18 cellular contexts compared by ENCODE assay signal in the genomic region with DNA sequence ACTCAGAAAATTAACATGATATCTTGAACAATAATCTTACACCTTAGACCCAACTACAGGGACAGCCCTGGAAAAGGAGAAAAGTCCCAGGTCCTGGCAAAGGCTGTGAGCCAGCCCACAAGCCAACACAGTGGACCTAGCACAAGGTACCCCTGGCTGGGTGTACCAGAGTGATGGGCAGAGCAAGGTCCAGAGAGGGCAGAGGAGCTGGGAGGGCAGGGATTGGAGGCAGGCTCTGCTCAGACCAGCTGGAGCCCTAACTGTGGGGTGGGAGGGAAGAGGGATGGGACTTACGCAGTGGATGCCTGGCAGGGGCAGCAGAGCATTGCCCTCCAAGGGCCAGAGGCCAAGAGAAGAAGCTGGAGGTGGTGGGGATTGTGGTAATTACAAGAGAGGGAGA.
DNase-seq lines count a peak whose midpoint lies in the region; ATAC-seq, FAIRE-seq and TF ChIP-seq lines count a peak whose summit lies in the region.
"Had no signal": no experiment of that assay in that cellular context is flagged by ENCODE, and none has a peak within 500 bp of the region (broad histone marks: within the 10 kb centered on the region; RNA-seq: fewer than 3 reads in every experiment).

No MANE protein-coding gene starts in this region.

- POLR2A ChIA-PET in HepG2 (lab: Yijun Ruan, JAX): no interaction called here

- H3K36me3 ChIP-seq in liver (ENCODE audit: control insufficient read depth in 4 of 4, insufficient read depth in 3 of 4, low read depth in 1 of 4, low read length in 3 of 4) (no peaks in the 10 kb centered on the region), HepG2 (replicated peaks in 1 of 2; ENCODE audit: control insufficient read depth in 1 of 2, insufficient read depth in 2 of 2, low read length in 2 of 2) (no peaks in the 10 kb centered on the region), neuronal stem cell (replicated peaks in 1 of 2; ENCODE audit: control insufficient read depth in 2 of 2, insufficient read depth in 2 of 2, low read length in 2 of 2) (no peaks in the 10 kb centered on the region), mesenchymal stem cell (ENCODE audit: control insufficient read depth in 1 of 2, insufficient read depth in 2 of 2, low read depth in 1 of 2, low read length in 2 of 2) (no peaks in the 10 kb centered on the region)
- H3K36me3 ChIP-seq: BLaER1, HAP-1 had no signal

- no peak for TF ChIP-seq CTCF in liver (IDR thresholded peaks at IDR 0.05; ENCODE audit: low read depth, low read length, missing input control)
- no peak for TF ChIP-seq CTCF in HepG2 (CRISPR knock-in tag; IDR thresholded peaks at IDR 0.05)

- H3K18ac ChIP-seq in neuronal stem cell (ENCODE audit: low read length) (peak overlapping the region; percentile 66), mesenchymal stem cell (ENCODE audit: low read depth in 1 of 2, low read length in 2 of 2) (no peak overlapping the region)

- H3K79me2 ChIP-seq in HepG2 (ENCODE audit: insufficient read depth, low read length): no peaks in the 10 kb centered on the region

- H3K14ac ChIP-seq in neuronal stem cell (ENCODE audit: low read length): no peak overlapping the region
- H3K14ac ChIP-seq in mesenchymal stem cell (ENCODE audit: low read length in 2 of 2): no peak overlapping the region

- CTCF ChIA-PET in HepG2 (lab: Yijun Ruan, JAX; ENCODE audit: low intra/inter-chr PET ratio, low total read pairs): no interaction called here

- H2BK5ac ChIP-seq in neuronal stem cell (ENCODE audit: low read length) (no peak overlapping the region), mesenchymal stem cell (ENCODE audit: low read depth, low read length, poor library complexity, severe bottlenecking) (no peak overlapping the region)

- TF ChIP-seq RAD21 in liver (IDR thresholded peaks at IDR 0.05) (peak in 1 of 2 donors; percentile 43), HepG2 (CRISPR knock-in tag; IDR thresholded peaks at IDR 0.05) (no peak)

- ATAC-seq in HepG2: no peak; the same call in 2 of the 3 replicates
- ATAC-seq in left lobe of liver: peak; percentile 88
- ATAC-seq: CD8-positive, alpha-beta T cell; GM12878 had no signal

- H4K91ac ChIP-seq in neuronal stem cell (ENCODE audit: low read depth, low read length, poor library complexity) (no peak overlapping the region), mesenchymal stem cell (ENCODE audit: low read length) (no peak overlapping the region)

- H2BK15ac ChIP-seq in neuronal stem cell (ENCODE audit: low read length) (peak overlapping the region; percentile 11), mesenchymal stem cell (ENCODE audit: low read depth, poor library complexity, severe bottlenecking) (no peak overlapping the region)

- H3K4me2 ChIP-seq in HepG2 (ENCODE audit: low read depth, low read length): no peak overlapping the region
- H3K4me2 ChIP-seq in neuronal stem cell (ENCODE audit: insufficient read depth, low read length, poor library complexity, severe bottlenecking): no peak overlapping the region
- H3K4me2 ChIP-seq in mesenchymal stem cell (ENCODE audit: low read length, poor library complexity, severe bottlenecking): no peak overlapping the region

- peaks cover 2% of the 10 kb centered on the region; the same call in 1 of the 2 replicates for H4K20me1 ChIP-seq in HepG2 (ENCODE audit: insufficient read depth, low read length)
- H4K20me1 ChIP-seq: BLaER1 had no signal

- no peaks in the 10 kb centered on the region for H3K9me3 ChIP-seq in liver (ENCODE audit: control insufficient read depth in 4 of 4, low read length in 3 of 4)
- no peaks in the 10 kb centered on the region for H3K9me3 ChIP-seq in HepG2 (ENCODE audit: low read length)
- no peaks in the 10 kb centered on the region for H3K9me3 ChIP-seq in neuronal stem cell (replicated peaks in 1 of 2; ENCODE audit: control insufficient read depth in 2 of 2, insufficient read depth in 1 of 2, low read depth in 1 of 2, low read length in 2 of 2)
- H3K9me3 ChIP-seq in mesenchymal stem cell (ENCODE audit: control insufficient read depth, low read length): no peaks in the 10 kb centered on the region
- H3K9me3 ChIP-seq: BLaER1, HAP-1 had no signal

- in situ Hi-C loops in HepG2 (cut with HindIII; ENCODE audit: extremely low pct_ligation_motif_present, low pct_unique_long_range_greater_than_20kb): no loop called here

- H3K23ac ChIP-seq in neuronal stem cell (ENCODE audit: low read depth, low read length, poor library complexity) (no peak overlapping the region), mesenchymal stem cell (ENCODE audit: low read length in 2 of 2) (no peak overlapping the region)

- H2BK12ac ChIP-seq in neuronal stem cell (ENCODE audit: low read length): peak overlapping the region; percentile 5
- no peak overlapping the region for H2BK12ac ChIP-seq in mesenchymal stem cell (ENCODE audit: low read length in 2 of 2)

- peak overlapping the region; percentile 10 for H2AK5ac ChIP-seq in neuronal stem cell (ENCODE audit: low read depth, low read length)
- H2AK5ac ChIP-seq in mesenchymal stem cell (ENCODE audit: low read length, severe bottlenecking): no peak overlapping the region

- H3K79me1 ChIP-seq in neuronal stem cell (ENCODE audit: low read depth, low read length): no peaks in the 10 kb centered on the region
- H3K79me1 ChIP-seq in mesenchymal stem cell (replicated peaks; ENCODE audit: low read length, poor library complexity, severe bottlenecking): no peaks in the 10 kb centered on the region

- peak overlapping the region in 1 of 2 donors; percentile 88 for H3K9ac ChIP-seq in liver (ENCODE audit: low read depth in 1 of 2, low read length in 2 of 2)
- no peak overlapping the region for H3K9ac ChIP-seq in HepG2 (ENCODE audit: insufficient read depth, low read depth, low read length)
- no peak overlapping the region for H3K9ac ChIP-seq in neuronal stem cell (ENCODE audit: low read depth, low read length, poor library complexity)
- no peak overlapping the region for H3K9ac ChIP-seq in mesenchymal stem cell (ENCODE audit: low read length)
- H3K9ac ChIP-seq: BLaER1 had no signal

- H2AFZ ChIP-seq in HepG2 (ENCODE audit: low read length): no peak overlapping the region
- no peak overlapping the region for H2AFZ ChIP-seq in neuronal stem cell (ENCODE audit: low read length)
- H2AFZ ChIP-seq in mesenchymal stem cell (ENCODE audit: low read depth, low read length): no peak overlapping the region

- no peaks in the 10 kb centered on the region for H3K27me3 ChIP-seq in liver (ENCODE audit: control insufficient read depth in 4 of 4, insufficient read depth in 4 of 4, low read length in 3 of 4)
- H3K27me3 ChIP-seq in HepG2 (ENCODE audit: control insufficient read depth in 1 of 2, insufficient read depth in 2 of 2, low read length in 2 of 2): peaks cover 0 to under 1% of the 10 kb centered on the region in 2 experiments; a peak in 1 of 5 replicates
- peaks cover 0 to 9% (median 0%) of the 10 kb centered on the region in 3 experiments for H3K27me3 ChIP-seq in neuronal stem cell (ENCODE audit: control insufficient read depth in 3 of 3, insufficient read depth in 3 of 3, low read depth in 1 of 3, low read length in 3 of 3)
- peaks cover 10 to 69% of the 10 kb centered on the region in 2 experiments for H3K27me3 ChIP-seq in mesenchymal stem cell (ENCODE audit: control insufficient read depth in 1 of 2, insufficient read depth in 1 of 2, low read length in 2 of 2)
- H3K27me3 ChIP-seq: BLaER1 had no signal

- intact Hi-C loops in HepG2 (cut with micrococcal nuclease; ENCODE audit: unreplicated experiment): no loop called here

- H3K4me3 ChIP-seq in liver (ENCODE audit: low read depth in 1 of 3, low read length in 3 of 3) (no peak overlapping the region), HepG2 (replicated peaks in 1 of 3; ENCODE audit: insufficient read depth in 1 of 3, low read depth in 2 of 3, low read length in 3 of 3) (no peak overlapping the region), neuronal stem cell (ENCODE audit: low read length in 2 of 2) (no peak overlapping the region), mesenchymal stem cell (ENCODE audit: insufficient read depth in 1 of 2, low read depth in 1 of 2, low read length in 2 of 2) (no peak overlapping the region)
- H3K4me3 ChIP-seq: BLaER1, GM12878, HAP-1 had no signal

- TF ChIP-seq EP300 in HepG2 (IDR thresholded peaks at IDR 0.05; ENCODE audit: low read depth in 2 of 2, low read length in 2 of 2) (no peak), HepG2 (CRISPR knock-in tag; IDR thresholded peaks at IDR 0.05; ENCODE audit: borderline replicate concordance) (no peak)

- 35% methylated on average over 1 of the region's 1 CpG for WGBS in liver
- 0% methylated on average over 1 of the region's 1 CpG for WGBS in HepG2 (ENCODE audit: low lambda C conversion rate)
- WGBS in neuronal stem cell (ENCODE audit: extremely low coverage in 2 of 2, insufficient read length in 2 of 2, insufficient replicate concordance in 1 of 2), 2 donors: no CpG with 5 or more reads among the region's 1 CpG
- 75% methylated on average over 1 of the region's 1 CpG for WGBS in mesenchymal stem cell

- H4K8ac ChIP-seq in neuronal stem cell (ENCODE audit: low read depth, low read length) (no peak overlapping the region), mesenchymal stem cell (ENCODE audit: low read length) (no peak overlapping the region)

- H3K4ac ChIP-seq in neuronal stem cell (ENCODE audit: low read length) (no peak overlapping the region), mesenchymal stem cell (ENCODE audit: low read depth in 1 of 2, low read length in 2 of 2) (no peak overlapping the region)

- H2BK120ac ChIP-seq in neuronal stem cell (ENCODE audit: low read depth, low read length) (no peak overlapping the region), mesenchymal stem cell (ENCODE audit: low read depth, low read length) (no peak overlapping the region)

- no TSS peak for BruUV-seq in HepG2 (replicated peaks; lab: Mats Ljungman, UMichigan)

- H3K4me1 ChIP-seq in liver (ENCODE audit: control insufficient read depth in 4 of 4, insufficient read depth in 4 of 4, low read length in 3 of 4) (peaks cover 7 to 51% (median 31%) of the 10 kb centered on the region in 4 donors), HepG2 (ENCODE audit: insufficient read depth, low read length) (peaks cover 10% of the 10 kb centered on the region; the same call in 1 of the 2 replicates), neuronal stem cell (ENCODE audit: control insufficient read depth in 2 of 2, insufficient read depth in 1 of 2, low read depth in 1 of 2, low read length in 2 of 2) (peaks cover 0 to 12% of the 10 kb centered on the region in 2 donors), mesenchymal stem cell (ENCODE audit: control insufficient read depth, insufficient read depth, low read depth, low read length) (no peaks in the 10 kb centered on the region)
- H3K4me1 ChIP-seq: HAP-1 had no signal

- FAIRE-seq in HepG2 (lab: Jason Lieb, UNC): no peak
- FAIRE-seq: GM12878 had no signal

- no peak for TF ChIP-seq POLR2A in HepG2 (IDR thresholded peaks at IDR 0.05; ENCODE audit: insufficient read depth in 1 of 2, low read depth in 2 of 2, low read length in 2 of 2)

- peak overlapping the region; percentile 69 to 81 for H3K27ac ChIP-seq in liver (ENCODE audit: low read depth in 1 of 2, low read length in 2 of 2)
- no peak overlapping the region for H3K27ac ChIP-seq in HepG2 (ENCODE audit: extremely low read length, insufficient read depth, low read length)
- H3K27ac ChIP-seq in neuronal stem cell (replicated peaks; ENCODE audit: low read length): no peak overlapping the region
- no peak overlapping the region for H3K27ac ChIP-seq in mesenchymal stem cell (ENCODE audit: low read length, poor library complexity, severe bottlenecking)
- H3K27ac ChIP-seq: BLaER1, HL-60 had no signal

- DNase-seq in HepG2 (ENCODE audit: low spot score) (no peak), left lobe of liver (ENCODE audit: low spot score) (peak; percentile 94), neuronal stem cell (ENCODE audit: low spot score) (no peak), kidney tubule cell (ENCODE audit: low spot score) (no peak), putamen (ENCODE audit: low spot score) (no peak), mesenchymal stem cell (no peak)
- DNase-seq: 8988T; CD8-positive, alpha-beta T cell; DMS 273 treated with DMSO at 0.1 percent for 48 hours; DMS53; DND-41; EL; IMR-90 had no signal

Comparison
In these comparisons a context has a peak if more than half of its experiments do, and no peak if none do; other contexts are left out.
1. H3K27ac ChIP-seq: peak in liver (2 of 2); none in HepG2 (single experiment), neuronal stem cell (single experiment) and mesenchymal stem cell (single experiment).